Comparison of ENCODE assay signal across 8 cellular contexts in genomic region chr12:53379389-53380103, GRCh38. TPM values are rescaled to one million over a fixed set of nuclear protein-coding genes. Genes with fewer than 3 reads are reported as not detected.
DNase-seq lines count a peak whose midpoint lies in the region; ATAC-seq and TF ChIP-seq lines count a peak whose summit lies in the region.

No MANE protein-coding gene starts in this region.

- H3K4me1 Mint-ChIP-seq in glutamatergic neuron (ENCODE audit: low read depth, unreplicated experiment), result peaks cover 14% of the 10 kb centered on the region

- POLR2A ChIA-PET in GM10248 (lab: Yijun Ruan, JAX), result interaction anchor here (0.5 to 1.1 kb wide), 10 partner anchors 9 to 979 kb away, joined by 3 to 7 read pairs (median 4); partner anchors contain the start of genes AAAS, CISTR and TARBP2

- CTCF ChIA-PET in GM10248 (lab: Yijun Ruan, JAX), result interaction anchor here (0.9 to 5.4 kb wide), 10 partner anchors 11 to 164 kb away, joined by 3 to 30 read pairs (median 5); partner anchors contain the start of gene AAAS

- intact Hi-C loops in thyroid gland (cut with DNase I), result no loop called here

- ATAC-seq in HG02571 (IDR thresholded peaks at IDR 0.05; ENCODE audit: unreplicated experiment) (peak; percentile 66), omental fat pad (ENCODE audit: low FRiP score) (peak; percentile 90)
- peak; percentile 80 to 81 for ATAC-seq in activated naive CD4-positive, alpha-beta T cell treated with anti-CD3 and anti-CD28 coated beads, Interleukin-2, amount 50 U/mL, for 72 hours

- H3K27ac ChIP-seq in thyroid gland, result peak overlapping the region; percentile 98 to 99 (median 99)

- no peaks in the 10 kb centered on the region for H3K9me3 Mint-ChIP-seq in activated naive CD4-positive, alpha-beta T cell treated with anti-CD3 and anti-CD28 coated beads, Interleukin-2, amount 50 U/mL, for 72 hours
- H3K9me3 Mint-ChIP-seq in glutamatergic neuron (ENCODE audit: unreplicated experiment), result peaks cover 5% of the 10 kb centered on the region

- H3K27ac Mint-ChIP-seq in activated naive CD4-positive, alpha-beta T cell treated with anti-CD3 and anti-CD28 coated beads, Interleukin-2, amount 50 U/mL, for 72 hours, result no peak overlapping the region
- H3K27ac Mint-ChIP-seq in glutamatergic neuron (ENCODE audit: unreplicated experiment), result no peak overlapping the region

- in situ Hi-C loops in SK-MEL-5 (cut with HindIII; ENCODE audit: low pct_unique_long_range_greater_than_20kb, low sequenced_read_pairs), result no loop called here

- H3K4me3 ChIP-seq in NB4 (ENCODE audit: low read depth, low read length), result peak overlapping the region; percentile 69
- peak overlapping the region in 2 of 3 donors; percentile 45 to 66 for H3K4me3 ChIP-seq in thyroid gland (replicated peaks in 1 of 3)

- H3K27me3 ChIP-seq in thyroid gland, result no peaks in the 10 kb centered on the region

- peaks cover 31 to 36% of the 10 kb centered on the region in 2 donors for H3K36me3 Mint-ChIP-seq in activated naive CD4-positive, alpha-beta T cell treated with anti-CD3 and anti-CD28 coated beads, Interleukin-2, amount 50 U/mL, for 72 hours
- no peaks in the 10 kb centered on the region for H3K36me3 Mint-ChIP-seq in glutamatergic neuron (ENCODE audit: unreplicated experiment)

- peaks cover 3% of the 10 kb centered on the region for H3K27me3 Mint-ChIP-seq in glutamatergic neuron (ENCODE audit: unreplicated experiment)

- peaks cover 32 to 42% of the 10 kb centered on the region in 2 donors for H3K4me1 ChIP-seq in thyroid gland

- TF ChIP-seq POLR2A in NB4 (IDR thresholded peaks at IDR 0.05; ENCODE audit: extremely low read depth, insufficient read length) (peak; percentile 97), thyroid gland (IDR thresholded peaks at IDR 0.05) (peak; percentile 56 to 98)

- no peak overlapping the region for H3K4me3 Mint-ChIP-seq in glutamatergic neuron (ENCODE audit: unreplicated experiment)

- H3K36me3 ChIP-seq in thyroid gland, result peaks cover 22 to 23% of the 10 kb centered on the region in 2 donors

- 0% methylated on average over 29 of the region's 29 CpGs for WGBS in thyroid gland, 2 donors

- TF ChIP-seq CTCF in GM10248 (IDR thresholded peaks at IDR 0.05; ENCODE audit: control extremely low read depth, extremely low read depth, low read depth, missing control alignments) (no peak), NB4 (IDR thresholded peaks at IDR 0.05; ENCODE audit: low read depth, low read length) (no peak), glutamatergic neuron (IDR thresholded peaks at IDR 0.05; ENCODE audit: partially characterized antibody, unreplicated experiment) (no peak), omental fat pad (IDR thresholded peaks at IDR 0.05) (peak in 1 of 3 donors; percentile 4), thyroid gland (IDR thresholded peaks at IDR 0.05) (no peak)

- DNase-seq in GM10248 (ENCODE audit: extremely low spot score), result peak; percentile 88
- DNase-seq in NB4 (ENCODE audit: low read depth), result peak; percentile 100
- DNase-seq in SK-MEL-5 (ENCODE audit: low read depth, low spot score), result peak; percentile 100
- peak; percentile 98 to 99 for DNase-seq in activated naive CD4-positive, alpha-beta T cell treated with anti-CD3 and anti-CD28 coated beads, Interleukin-2, amount 50 U/mL, for 72 hours (ENCODE audit: low spot score in 2 of 2)
- peak; percentile 90 for DNase-seq in glutamatergic neuron
- DNase-seq in omental fat pad (ENCODE audit: low spot score), result peak; percentile 96
- peak; percentile 100 for DNase-seq in thyroid gland

- no peaks in the 10 kb centered on the region for H3K9me3 ChIP-seq in thyroid gland

RNA-seq across cellular contexts. Expression of gene SP1, which starts 0.4 kb away (rescaled TPM):
- 38.9 and 40.5 TPM in 2 replicates for total RNA-seq in SK-MEL-5 (2014; rRNA removed; shearing (Covaris generic))
- polyA plus RNA-seq in SK-MEL-5 (2015; cell fraction: cytosol; rRNA removed), result 35.2 and 53.7 TPM in 2 replicates
- polyA plus RNA-seq in SK-MEL-5 (2015; cell fraction: nucleus; rRNA removed), result 160 and 225 TPM in 2 replicates
- total RNA-seq in activated naive CD4-positive, alpha-beta T cell treated with anti-CD3 and anti-CD28 coated beads, Interleukin-2, amount 50 U/mL, for 72 hours, result 100 to 1,000 TPM in 1 of 2 donors, 10 to 100 TPM in 1; 86.0 to 156 TPM
- total RNA-seq in glutamatergic neuron (ENCODE audit: unreplicated experiment), result 34.8 TPM
- total RNA-seq in omental fat pad, result 10 to 100 TPM; 53.1 to 73.8 (median 62.2) TPM
- 10 to 100 TPM; 55.9 to 73.1 (median 67.7) TPM for total RNA-seq in thyroid gland

RNA-seq across cellular contexts. Expression of gene SP7, which starts 43.4 kb away (rescaled TPM):
- total RNA-seq in SK-MEL-5 (2014; rRNA removed; shearing (Covaris generic)), result not detected in 2 replicates
- polyA plus RNA-seq in SK-MEL-5 (2015; cell fraction: cytosol; rRNA removed), result 0.07 TPM in 1 of 2 replicates, not detected in the other
- polyA plus RNA-seq in SK-MEL-5 (2015; cell fraction: nucleus; rRNA removed), result 0.11 TPM in 1 of 2 replicates, not detected in the other
- not detected for total RNA-seq in activated naive CD4-positive, alpha-beta T cell treated with anti-CD3 and anti-CD28 coated beads, Interleukin-2, amount 50 U/mL, for 72 hours
- total RNA-seq in glutamatergic neuron (ENCODE audit: unreplicated experiment) (not detected), omental fat pad (not detected), thyroid gland (not detected)

RNA-seq across cellular contexts. Expression of gene AMHR2, which starts 44.1 kb away (rescaled TPM):
- total RNA-seq in SK-MEL-5 (2014; rRNA removed; shearing (Covaris generic)), result 0.13 TPM in 1 of 2 replicates, not detected in the other
- polyA plus RNA-seq in SK-MEL-5 (2015; cell fraction: cytosol; rRNA removed), result not detected in 2 replicates
- 0.19 TPM in 1 of 2 replicates, not detected in the other for polyA plus RNA-seq in SK-MEL-5 (2015; cell fraction: nucleus; rRNA removed)
- total RNA-seq in activated naive CD4-positive, alpha-beta T cell treated with anti-CD3 and anti-CD28 coated beads, Interleukin-2, amount 50 U/mL, for 72 hours, result under 1 TPM in 1 of 2 donors, not detected in 1; 0.25 TPM
- total RNA-seq in glutamatergic neuron (ENCODE audit: unreplicated experiment) (not detected), omental fat pad (1 to 10 TPM in 1 of 4 donors, not detected in 3; 1.3 TPM), thyroid gland (under 1 TPM in 1 of 4 donors, not detected in 3; 0.40 TPM)

RNA-seq across cellular contexts. Expression of gene AAAS, which starts 58.1 kb away (rescaled TPM):
- total RNA-seq in SK-MEL-5 (2014; rRNA removed; shearing (Covaris generic)), result 72.2 and 73.3 TPM in 2 replicates
- 79.2 and 85.2 TPM in 2 replicates for polyA plus RNA-seq in SK-MEL-5 (2015; cell fraction: cytosol; rRNA removed)
- polyA plus RNA-seq in SK-MEL-5 (2015; cell fraction: nucleus; rRNA removed), result 384 and 422 TPM in 2 replicates
- total RNA-seq in activated naive CD4-positive, alpha-beta T cell treated with anti-CD3 and anti-CD28 coated beads, Interleukin-2, amount 50 U/mL, for 72 hours, result 10 to 100 TPM; 52.3 to 83.5 TPM
- total RNA-seq in glutamatergic neuron (ENCODE audit: unreplicated experiment), result 57.5 TPM
- 10 to 100 TPM; 28.7 to 43.2 (median 38.6) TPM for total RNA-seq in omental fat pad
- total RNA-seq in thyroid gland, result 10 to 100 TPM; 45.6 to 67.6 (median 47.2) TPM

Comparison
In these comparisons a context has a peak if more than half of its experiments do, and no peak if none do; other contexts are left out.
1. Peak in every context shown above with its lines: DNase-seq, ATAC-seq, H3K4me3 ChIP-seq and H3K27ac ChIP-seq.